ENCODE assay signal across 16 cellular contexts in genomic region chr11:111846063-111846462, GRCh38. TPM values are rescaled to one million over a fixed set of nuclear protein-coding genes. Genes with fewer than 3 reads are reported as not detected.
DNase-seq lines count a peak whose midpoint lies in the region; ATAC-seq, FAIRE-seq and TF ChIP-seq lines count a peak whose summit lies in the region.
"Had no signal": no experiment of that assay in that cellular context is flagged by ENCODE, and none has a peak within 500 bp of the region (broad histone marks: within the 10 kb centered on the region; RNA-seq: fewer than 3 reads in every experiment).

No MANE protein-coding gene starts in this region.

- in situ Hi-C loops in ACHN (cut with HindIII; ENCODE audit: low pct_ligation_motif_present, low pct_unique_long_range_greater_than_20kb, low sequenced_read_pairs) (no loop called here), brain microvascular endothelial cell (cut with HindIII; ENCODE audit: low pct_ligation_motif_present, low sequenced_read_pairs) (loop anchor here (25.0 kb wide), 1 partner anchor 259 kb away; no protein-coding TSS in a partner anchor)

- H3K4me3 ChIP-seq in brain microvascular endothelial cell (ENCODE audit: low read depth, low read length) (no peak overlapping the region), small intestine (ENCODE audit: low read depth in 1 of 2, low read length in 2 of 2) (no peak overlapping the region)
- H3K4me3 ChIP-seq: neural progenitor cell, thoracic aorta had no signal

- no peak for TF ChIP-seq CTCF in brain microvascular endothelial cell (IDR thresholded peaks at IDR 0.05; ENCODE audit: low read depth, low read length, missing control alignments)

- H3K27me3 ChIP-seq in brain microvascular endothelial cell (replicated peaks): no peaks in the 10 kb centered on the region
- H3K27me3 ChIP-seq in small intestine (ENCODE audit: control insufficient read depth in 2 of 2, insufficient read depth in 2 of 2, low read length in 2 of 2): no peaks in the 10 kb centered on the region
- H3K27me3 ChIP-seq: neural progenitor cell had no signal

- ATAC-seq in HG03354 (IDR thresholded peaks at IDR 0.05; ENCODE audit: poor library complexity, severe bottlenecking, unreplicated experiment): no peak
- ATAC-seq: activated CD8-positive, alpha-beta T cell treated with anti-CD3 and anti-CD28 coated beads, Interleukin-2, amount 10 ng/mL, durations not matched to agents 7 days and 5 days had no signal

- peak; percentile 10 for DNase-seq in ACHN
- peak; percentile 90 for DNase-seq in HT1080 (ENCODE audit: low read depth)
- peak; percentile 35 for DNase-seq in brain microvascular endothelial cell
- DNase-seq in lung microvascular endothelial cell (ENCODE audit: low read depth in 2 of 2): peak; percentile 21 to 41
- DNase-seq in NCI-H1436 (lab: John Stamatoyannopoulos, UW): no peak
- DNase-seq in activated CD8-positive, alpha-beta memory T cell treated with anti-CD3 and anti-CD28 coated beads, Interleukin-2, amount 50 U/mL, for 48 hours: no peak
- DNase-seq in small intestine: no peak
- DNase-seq: activated CD8-positive, alpha-beta T cell treated with anti-CD3 and anti-CD28 coated beads, Interleukin-2, amount 10 ng/mL, durations not matched to agents 7 days and 5 days; activated gamma-delta T cell treated with Interleukin-2 at 50 U/mL for 16 hours; central memory CD4-positive, alpha-beta T cell; KBM-7; NCI-H2029; SHP77 treated with DMSO at 0.1 percent for 48 hours had no signal

- FAIRE-seq in small intestine (lab: Jason Lieb, UNC): no peak

- no peaks in the 10 kb centered on the region for H3K4me1 ChIP-seq in small intestine (ENCODE audit: control insufficient read depth in 2 of 2, insufficient read depth in 1 of 2, low read depth in 1 of 2, low read length in 1 of 2)

- H3K9me3 ChIP-seq in small intestine (ENCODE audit: control insufficient read depth, low read depth): no peaks in the 10 kb centered on the region
- H3K9me3 ChIP-seq: thoracic aorta had no signal

- peaks cover 4% of the 10 kb centered on the region for H3K36me3 ChIP-seq in brain microvascular endothelial cell (replicated peaks)
- peaks cover 2 to 14% of the 10 kb centered on the region in 2 donors for H3K36me3 ChIP-seq in small intestine (ENCODE audit: control insufficient read depth in 2 of 2, insufficient read depth in 2 of 2, low read length in 2 of 2)
- H3K36me3 ChIP-seq: neural progenitor cell had no signal

- 92 to 98% (median 97%) methylated on average over 2 of the region's 2 CpGs for WGBS in small intestine, 3 donors

- H3K27ac ChIP-seq in brain microvascular endothelial cell: peak overlapping the region; percentile 72
- H3K27ac ChIP-seq in small intestine (ENCODE audit: low read depth in 1 of 2, low read length in 1 of 2): no peak overlapping the region
- H3K27ac ChIP-seq: neural progenitor cell, thoracic aorta had no signal

RNA-seq across cellular contexts. Expression of gene ALG9, which starts 25.3 kb away (rescaled TPM):
- 18.3 and 25.1 TPM in 2 replicates for total RNA-seq in HT1080 (2014; rRNA removed; shearing (Covaris generic))
- polyA plus RNA-seq in HT1080 (2015; cell fraction: cytosol; rRNA removed): 22.5 and 29.4 TPM in 2 replicates
- polyA plus RNA-seq in HT1080 (2015; cell fraction: nucleus; rRNA removed): 49.0 and 58.5 TPM in 2 replicates
- total RNA-seq in lung microvascular endothelial cell: 20.3 and 21.4 TPM in 2 replicates
- 10 to 100 TPM; 15.7 to 17.6 (median 17.0) TPM for polyA plus RNA-seq in small intestine

RNA-seq across cellular contexts. Expression of gene FDXACB1, which starts 32.9 kb away (rescaled TPM):
- total RNA-seq in HT1080 (2014; rRNA removed; shearing (Covaris generic)): 6.0 and 7.0 TPM in 2 replicates
- polyA plus RNA-seq in HT1080 (2015; cell fraction: cytosol; rRNA removed): 6.5 TPM in 2 replicates
- polyA plus RNA-seq in HT1080 (2015; cell fraction: nucleus; rRNA removed): 7.1 and 7.7 TPM in 2 replicates
- 1.1 and 2.0 TPM in 2 replicates for total RNA-seq in lung microvascular endothelial cell
- 1 to 10 TPM in 2 of 3 donors, under 1 TPM in 1; 0.67 to 1.7 (median 1.6) TPM for polyA plus RNA-seq in small intestine

RNA-seq across cellular contexts. Expression of gene CFAP68, which starts 33.3 kb away (rescaled TPM):
- total RNA-seq in HT1080 (2014; rRNA removed; shearing (Covaris generic)): 63.7 and 74.6 TPM in 2 replicates
- polyA plus RNA-seq in HT1080 (2015; cell fraction: cytosol; rRNA removed): 28.5 and 29.2 TPM in 2 replicates
- 11.9 and 16.4 TPM in 2 replicates for polyA plus RNA-seq in HT1080 (2015; cell fraction: nucleus; rRNA removed)
- total RNA-seq in lung microvascular endothelial cell: 4.0 and 4.4 TPM in 2 replicates
- 10 to 100 TPM; 21.2 to 27.7 (median 27.3) TPM for polyA plus RNA-seq in small intestine

Comparison
In these comparisons a context has a peak if more than half of its experiments do, and no peak if none do; other contexts are left out.
1. DNase-seq: peak in ACHN (single experiment), HT1080 (single experiment), brain microvascular endothelial cell (single experiment) and lung microvascular endothelial cell (2 of 2); none in NCI-H1436 (single experiment), activated CD8-positive, alpha-beta memory T cell treated with anti-CD3 and anti-CD28 coated beads, Interleukin-2, amount 50 U/mL, for 48 hours (single experiment) and small intestine (single experiment).
2. RNA of gene CFAP68, which starts 33.3 kb away (total RNA-seq): 63.7 to 74.6 TPM in HT1080; 4.0 to 4.4 TPM in lung microvascular endothelial cell; every median in the first group is over 10 times any median in the second.